Comparison of ENCODE assay signal across 1 cellular context in genomic region chr13:26482451-26483197, GRCh38.
TF ChIP-seq lines count a peak whose summit lies in the region.

No MANE protein-coding gene starts in this region.

TF ChIP-seq in K562, 482 proteins besides CTCF, POLR2A, EP300 and RAD21 (continued from another document):
- TF ChIP-seq CHD7 (IDR thresholded peaks at IDR 0.05; ENCODE audit: low read depth, low read length) (no peak), MAFG (tag; conservative IDR thresholded peaks at IDR 0.05) (no peak), TAF1 (IDR thresholded peaks at IDR 0.05; ENCODE audit: control insufficient read depth, extremely low read depth, insufficient read depth, low read length, severe bottlenecking) (no peak), PKNOX1 (IDR thresholded peaks at IDR 0.05) (0 out of 2 replicates have a peak, but pooled peaks have one; percentile 12), ZNF239 (CRISPR knock-in tag; IDR thresholded peaks at IDR 0.05) (peak; percentile 69), SRSF1 (IDR thresholded peaks at IDR 0.05; ENCODE audit: low read depth, low read length) (no peak), GABPA (tag; conservative IDR thresholded peaks at IDR 0.05; ENCODE audit: low read depth) (0 out of 2 replicates have a peak, but pooled peaks have one; percentile 15), EWSR1 (IDR thresholded peaks at IDR 0.05; ENCODE audit: borderline replicate concordance, low read depth, partially characterized antibody) (no peak), ATF1 (CRISPR knock-in tag; IDR thresholded peaks at IDR 0.05) (no peak), ATF1 (tag; IDR thresholded peaks at IDR 0.05) (0 out of 2 replicates have a peak, but pooled peaks have one; percentile 10), KLF6 (CRISPR knock-in tag; IDR thresholded peaks at IDR 0.05; ENCODE audit: borderline replicate concordance) (no peak), ZNF512 (tag; IDR thresholded peaks at IDR 0.05) (no peak), NFIC (IDR thresholded peaks at IDR 0.05) (peak; percentile 77)
